ENCODE assay signal across 33 cellular contexts in genomic region chr10:32481606-32482005, GRCh38.
"Had no signal": no experiment of that assay in that cellular context is flagged by ENCODE, and none has a peak within 500 bp of the region (broad histone marks: within the 10 kb centered on the region; RNA-seq: fewer than 3 reads in every experiment).

No MANE protein-coding gene starts in this region.

- H3K27me3 ChIP-seq: body of pancreas, brain microvascular endothelial cell, breast epithelium had no signal

- H3K27ac ChIP-seq: body of pancreas, brain microvascular endothelial cell, breast epithelium, WERI-Rb-1 had no signal

- H3K4me3 ChIP-seq: body of pancreas, breast epithelium had no signal

- H3K4me1 ChIP-seq: body of pancreas, breast epithelium had no signal

- H3K36me3 ChIP-seq: brain microvascular endothelial cell, breast epithelium, WERI-Rb-1 had no signal

- ATAC-seq: activated CD4-positive, alpha-beta T cell treated with anti-CD3 and anti-CD28 coated beads for 36 hours; activated CD4-positive, CD25-positive, alpha-beta regulatory T cell treated with anti-CD3 and anti-CD28 coated beads, Interleukin-2, amount 50 U/mL, for 24 hours; activated CD8-positive, alpha-beta memory T cell treated with anti-CD3 and anti-CD28 coated beads, Interleukin-2, amount 10 ng/mL, durations not matched to agents 7 days and 5 days; activated CD8-positive, alpha-beta T cell treated with anti-CD3 and anti-CD28 coated beads, Interleukin-2, amount 10 ng/mL, durations not matched to agents 7 days and 5 days; activated naive CD8-positive, alpha-beta T cell treated with anti-CD3 and anti-CD28 coated beads, Interleukin-2, amount 50 U/mL, for 24 hours; body of pancreas; WTC11 had no signal

- FAIRE-seq: astrocyte, TTC549 had no signal

- DNase-seq: activated CD4-positive, alpha-beta memory T cell treated with anti-CD3 and anti-CD28 coated beads, Interleukin-2, amount 10 ng/mL, durations not matched to agents 7 days and 5 days; activated CD4-positive, alpha-beta T cell treated with anti-CD3 and anti-CD28 coated beads for 1 hour; activated CD4-positive, alpha-beta T cell treated with anti-CD3 and anti-CD28 coated beads for 36 hours; activated CD4-positive, alpha-beta T cell treated with anti-CD3 and anti-CD28 coated beads for 48 hours; activated CD4-positive, alpha-beta T cell treated with anti-CD3 and anti-CD28 coated beads, Interleukin-2, amount 10 ng/mL, durations not matched to agents 7 days and 5 days; activated CD4-positive, alpha-beta T cell treated with anti-CD3 and anti-CD28 coated beads, Interleukin-2, amount 50 U/mL, for 48 hours; activated CD4-positive, CD25-positive, alpha-beta regulatory T cell; activated CD8-positive, alpha-beta memory T cell treated with anti-CD3 and anti-CD28 coated beads for 24 hours; activated CD8-positive, alpha-beta memory T cell treated with anti-CD3 and anti-CD28 coated beads, Interleukin-2, amount 10 ng/mL, durations not matched to agents 7 days and 5 days; activated CD8-positive, alpha-beta memory T cell treated with anti-CD3 and anti-CD28 coated beads, Interleukin-2, amount 50 U/mL, for 48 hours; activated CD8-positive, alpha-beta T cell treated with anti-CD3 and anti-CD28 coated beads, Interleukin-2, amount 10 ng/mL, durations not matched to agents 7 days and 5 days; activated effector memory CD4-positive, alpha-beta T cell treated with Interleukin-2 at 50 U/mL for 16 hours; activated gamma-delta T cell; activated naive CD4-positive, alpha-beta T cell treated with anti-CD3 and anti-CD28 coated beads, Interleukin-2, amount 10 ng/mL, durations not matched to agents 7 days and 5 days; activated naive CD4-positive, alpha-beta T cell treated with Interleukin-2 at 50 U/mL for 16 hours; activated naive CD8-positive, alpha-beta T cell treated with anti-CD3 and anti-CD28 coated beads, Interleukin-2, amount 10 ng/mL, durations not matched to agents 7 days and 5 days; activated naive CD8-positive, alpha-beta T cell treated with anti-CD3 and anti-CD28 coated beads, Interleukin-2, amount 50 U/mL, for 24 hours; activated T-cell treated with anti-CD3 and anti-CD28 coated beads, Interleukin-2, amount 50 U/mL, for 24 hours; activated T-cell treated with anti-CD3 and anti-CD28 coated beads, Interleukin-2, amount 50 U/mL, for 48 hours; amniotic stem cell; aorta; body of pancreas; brain microvascular endothelial cell; central memory CD4-positive, alpha-beta T cell; T-helper 1 cell; T-helper 2 cell; T-helper 9 cell; WERI-Rb-1 had no signal
